ENCODE assay signal across 10 cellular contexts in the genomic region with DNA sequence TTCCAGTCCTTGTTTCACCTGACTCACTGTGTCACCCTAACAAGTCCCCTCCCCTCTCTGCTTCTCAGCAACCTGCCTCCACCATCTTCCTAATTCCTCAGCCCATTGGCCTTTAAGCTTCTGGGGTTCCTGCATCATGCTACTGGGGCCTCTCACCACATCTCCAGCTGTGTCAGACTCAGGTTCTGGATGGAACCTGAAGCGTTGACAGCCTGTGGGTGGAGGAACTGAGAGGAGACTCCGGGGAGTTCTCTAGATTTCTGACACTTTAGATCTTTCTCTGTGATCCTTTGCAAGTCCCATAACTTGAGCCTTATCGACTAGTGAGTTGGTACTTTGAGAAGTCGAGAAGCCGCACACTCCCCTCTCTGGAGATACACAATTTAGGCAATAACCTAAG. TPM values are rescaled to one million over a fixed set of nuclear protein-coding genes. Genes with fewer than 3 reads are reported as not detected.
"Had no signal": no experiment of that assay in that cellular context is flagged by ENCODE, and none has a peak within 500 bp of the region (broad histone marks: within the 10 kb centered on the region; RNA-seq: fewer than 3 reads in every experiment).

No MANE protein-coding gene starts in this region.

- H3K4me1 Mint-ChIP-seq: GM23338, H9, IgD-negative memory B cell had no signal

- ATAC-seq: GM23338, HepG2 had no signal

- H3K4me3 Mint-ChIP-seq: GM23338, H9, IgD-negative memory B cell had no signal

- H3K9me3 Mint-ChIP-seq: GM23338, H9, IgD-negative memory B cell had no signal

- DNase-seq: H9, HCEC 1CT, KBM-7 had no signal

- FAIRE-seq: H1, H54, HepG2 had no signal

- H3K36me3 Mint-ChIP-seq: IgD-negative memory B cell had no signal

- H3K4me3 ChIP-seq: GM23338 had no signal

- H3K27me3 Mint-ChIP-seq: IgD-negative memory B cell had no signal

- H3K4me2 ChIP-seq: GM23338 had no signal

- H3K27ac ChIP-seq: HL-60 had no signal

- H3K27ac Mint-ChIP-seq: GM23338, H9, IgD-negative memory B cell had no signal

RNA-seq across cellular contexts. Expression of gene SLC5A1, which starts 11.6 kb away (rescaled TPM):
- total RNA-seq: H1, H9, HepG2, HT1080 had no signal
- polyA plus RNA-seq: GM23338, HepG2, IgD-negative memory B cell had no signal
